In the genomic region with DNA sequence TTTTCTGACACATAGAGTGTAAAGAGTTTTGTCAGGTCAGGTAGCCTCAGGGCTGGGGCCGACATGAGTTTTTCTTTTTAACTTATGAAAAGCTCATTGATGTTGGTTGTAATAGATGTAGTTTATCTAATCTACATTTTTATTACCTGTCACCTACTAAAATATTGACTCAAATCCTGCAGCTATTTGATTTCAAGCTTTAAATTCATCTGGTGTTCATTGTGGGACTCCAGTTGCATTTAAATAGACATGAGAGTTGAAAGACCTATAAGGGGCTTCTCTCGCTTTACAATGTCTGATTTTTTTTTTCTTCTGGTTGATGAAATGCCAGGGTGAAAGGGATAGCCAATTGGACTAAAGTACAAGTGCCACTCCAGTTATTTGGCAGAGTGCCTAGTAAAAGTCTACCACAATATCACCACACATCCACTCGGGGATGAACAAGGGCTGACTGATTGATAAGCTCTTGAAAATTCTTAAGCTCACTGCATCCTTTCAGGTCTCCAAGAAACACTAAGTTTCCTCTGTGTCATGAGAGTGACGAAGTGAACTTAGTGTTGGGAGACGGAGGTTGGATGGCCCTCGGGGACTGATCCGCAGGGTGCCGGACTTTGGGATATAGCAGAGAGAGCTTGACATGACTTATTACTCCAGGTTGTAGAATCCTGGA, we compare ENCODE assay signal across 1 cellular context. TPM values are rescaled to one million over a fixed set of nuclear protein-coding genes. Genes with fewer than 3 reads are reported as not detected.
"Had no signal": no experiment of that assay in that cellular context is flagged by ENCODE, and none has a peak within 500 bp of the region (broad histone marks: within the 10 kb centered on the region; RNA-seq: fewer than 3 reads in every experiment).

No MANE protein-coding gene starts in this region.

RNA-seq across cellular contexts. Expression of a gene that starts 16.1 kb away (rescaled TPM):
- polyA plus RNA-seq: SK-N-SH had no signal

RNA-seq across cellular contexts. Expression of a gene that starts 48.1 kb away (rescaled TPM):
- polyA plus RNA-seq: SK-N-SH had no signal
